Comparison of ENCODE assay signal across 9 cellular contexts in the genomic region with DNA sequence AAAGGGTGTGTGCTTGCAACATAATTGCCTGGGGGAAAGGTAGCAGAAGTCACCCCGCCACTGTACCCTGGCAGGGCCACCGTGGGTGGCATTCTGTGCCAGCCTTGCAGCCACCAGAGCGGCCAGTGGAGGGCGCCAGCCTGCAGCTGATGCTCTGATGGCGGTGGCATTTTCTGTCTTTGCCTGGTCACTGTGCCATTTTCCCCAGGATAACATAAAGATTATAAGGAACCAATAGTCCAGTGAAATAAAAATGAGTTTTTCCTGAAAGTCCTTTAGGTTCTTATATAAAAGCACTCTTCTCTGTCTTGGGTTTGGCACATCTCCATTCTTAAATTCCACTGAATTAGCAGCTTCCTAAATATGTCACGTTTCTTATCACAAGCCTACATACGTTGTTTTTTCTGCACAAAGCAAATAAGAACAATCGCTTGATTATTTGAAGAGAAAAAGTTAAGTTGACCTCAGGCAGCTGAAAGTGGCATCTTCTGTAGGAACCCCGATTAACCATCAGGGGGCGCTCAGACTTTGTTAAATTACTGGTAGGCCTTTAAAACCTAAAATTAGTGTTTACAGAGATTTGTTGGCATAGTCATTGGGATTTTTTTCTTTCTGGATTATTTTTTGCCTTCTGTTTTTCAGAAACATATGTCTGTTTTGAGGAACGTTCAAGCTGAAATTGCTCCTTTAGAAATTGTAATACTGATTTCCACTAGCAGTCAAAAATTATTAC.
A peak's percentile ranks its signal among the peaks of the same experiment; 100 is the strongest.
DNase-seq lines count a peak whose midpoint lies in the region; TF ChIP-seq lines count a peak whose summit lies in the region.
"Had no signal": no experiment of that assay in that cellular context is flagged by ENCODE, and none has a peak within 500 bp of the region (broad histone marks: within the 10 kb centered on the region; RNA-seq: fewer than 3 reads in every experiment).

No MANE protein-coding gene starts in this region.

- H2AFZ ChIP-seq in neural progenitor cell (replicated peaks) = no peak overlapping the region

- no peak overlapping the region for H3K4me3 Mint-ChIP-seq in neural progenitor cell

- peaks cover 49% of the 10 kb centered on the region for H3K4me1 ChIP-seq in neural progenitor cell
- H3K4me1 ChIP-seq: BLaER1 treated with 17β-estradiol and CSF1 and Interleukin-3, amounts not matched to agents 10 nM and 100 nM had no signal

- H3K79me2 ChIP-seq in neural progenitor cell (ENCODE audit: low read depth) = no peaks in the 10 kb centered on the region

- no peaks in the 10 kb centered on the region for H3K36me3 Mint-ChIP-seq in neural progenitor cell

- TF ChIP-seq CTCF in neural progenitor cell (IDR thresholded peaks at IDR 0.05) = peak; percentile 78

- H3K27me3 ChIP-seq in neural progenitor cell = no peaks in the 10 kb centered on the region
- H3K27me3 ChIP-seq: BLaER1 treated with 17β-estradiol and CSF1 and Interleukin-3, amounts not matched to agents 10 nM and 100 nM had no signal

- peak overlapping the region; percentile 29 for H3K4me3 ChIP-seq in neural progenitor cell
- H3K4me3 ChIP-seq: BLaER1 treated with 17β-estradiol and CSF1 and Interleukin-3, amounts not matched to agents 10 nM and 100 nM had no signal

- H3K9ac ChIP-seq in neural progenitor cell = no peak overlapping the region
- H3K9ac ChIP-seq: BLaER1 treated with 17β-estradiol and CSF1 and Interleukin-3, amounts not matched to agents 10 nM and 100 nM had no signal

- H3K9me3 Mint-ChIP-seq in neural progenitor cell = no peaks in the 10 kb centered on the region

- H3K27me3 Mint-ChIP-seq in neural progenitor cell (ENCODE audit: insufficient read depth, low read depth) = peaks cover 6% of the 10 kb centered on the region

- no peaks in the 10 kb centered on the region for H3K9me3 ChIP-seq in neural progenitor cell (ENCODE audit: low read depth)
- H3K9me3 ChIP-seq: BLaER1 treated with 17β-estradiol and CSF1 and Interleukin-3, amounts not matched to agents 10 nM and 100 nM had no signal

- H3F3A ChIP-seq in neural progenitor cell (ENCODE audit: low read depth) = peaks cover 55% of the 10 kb centered on the region

- no peaks in the 10 kb centered on the region for H3K36me3 ChIP-seq in neural progenitor cell

- H3K4me2 ChIP-seq in neural progenitor cell = peak overlapping the region; percentile 73

- H3K27ac Mint-ChIP-seq in neural progenitor cell = no peak overlapping the region

- DNase-seq in NK-92 treated with Interleukin-12 subunit alpha and Interleukin-12 subunit beta, amount 100 ng/mL, for 24 hours (lab: John Stamatoyannopoulos, UW) = peak; percentile 15
- no peak for DNase-seq in NK-92 (lab: John Stamatoyannopoulos, UW; ENCODE audit: unreplicated experiment)
- peak; percentile 63 for DNase-seq in LHCN-M2 (ENCODE audit: low read depth)
- DNase-seq in RKO (ENCODE audit: low spot score) = peak; percentile 82
- DNase-seq in activated T-helper 1 cell treated with Interleukin-2 at 50 U/mL for 16 hours (ENCODE audit: low read depth) = peak; percentile 16
- DNase-seq in fibroblast of peridontal ligament (ENCODE audit: extremely low read depth) = peak; percentile 84
- DNase-seq in neural progenitor cell (ENCODE audit: low spot score) = peak; percentile 87
- peak; percentile 95 for DNase-seq in superior temporal gyrus (ENCODE audit: extremely low spot score)

- H4K20me1 ChIP-seq in neural progenitor cell (ENCODE audit: low read depth) = no peaks in the 10 kb centered on the region
- H4K20me1 ChIP-seq: BLaER1 treated with 17β-estradiol and CSF1 and Interleukin-3, amounts not matched to agents 10 nM and 100 nM had no signal

- peak overlapping the region; percentile 92 for H3K27ac ChIP-seq in neural progenitor cell
- H3K27ac ChIP-seq: BLaER1 treated with 17β-estradiol and CSF1 and Interleukin-3, amounts not matched to agents 10 nM and 100 nM had no signal

- H3K4me1 Mint-ChIP-seq in neural progenitor cell = peaks cover 28% of the 10 kb centered on the region
